14 cellular contexts compared by ENCODE assay signal in genomic region chr18:23479829-23480505, GRCh38. TPM values are rescaled to one million over a fixed set of nuclear protein-coding genes. Genes with fewer than 3 reads are reported as not detected.
DNase-seq lines count a peak whose midpoint lies in the region; ATAC-seq and TF ChIP-seq lines count a peak whose summit lies in the region.
"Had no signal": no experiment of that assay in that cellular context is flagged by ENCODE, and none has a peak within 500 bp of the region (broad histone marks: within the 10 kb centered on the region; RNA-seq: fewer than 3 reads in every experiment).

No MANE protein-coding gene starts in this region.

- DNase-seq in SKM-1 (lab: John Stamatoyannopoulos, UW; ENCODE audit: unreplicated experiment) (peak; percentile 53), pons (ENCODE audit: low spot score) (peak; percentile 56), nucleus accumbens (lab: John Stamatoyannopoulos, UW) (no peak), body of pancreas (no peak), thyroid gland (no peak)
- DNase-seq: amygdala, dermis blood vessel endothelial cell, left ventricle myocardium superior, NCI-H2029, NCI-H774, right lobe of liver had no signal

- no peak for TF ChIP-seq POLR2A in GM18505 (IDR thresholded peaks at IDR 0.05; ENCODE audit: borderline replicate concordance, extremely low read depth, insufficient read depth, insufficient read length)
- no peak for TF ChIP-seq POLR2A in body of pancreas (IDR thresholded peaks at IDR 0.05)
- no peak for TF ChIP-seq POLR2A in thyroid gland (IDR thresholded peaks at IDR 0.05)

- TF ChIP-seq CTCF in body of pancreas (IDR thresholded peaks at IDR 0.05), result no peak
- no peak for TF ChIP-seq CTCF in thyroid gland (IDR thresholded peaks at IDR 0.05)

- H3K27ac ChIP-seq in body of pancreas (no peak overlapping the region), thyroid gland (no peak overlapping the region)
- H3K27ac ChIP-seq: right lobe of liver had no signal

- no peaks in the 10 kb centered on the region for H3K9me3 ChIP-seq in body of pancreas
- no peaks in the 10 kb centered on the region for H3K9me3 ChIP-seq in thyroid gland
- H3K9me3 ChIP-seq: right lobe of liver had no signal

- H3K4me3 ChIP-seq in body of pancreas (no peak overlapping the region), thyroid gland (replicated peaks in 1 of 3) (no peak overlapping the region)
- H3K4me3 ChIP-seq: K562, right lobe of liver had no signal

- H3K4me1 ChIP-seq in body of pancreas (no peaks in the 10 kb centered on the region), thyroid gland (no peaks in the 10 kb centered on the region)
- H3K4me1 ChIP-seq: right lobe of liver had no signal

- H3K36me3 ChIP-seq in body of pancreas (replicated peaks in 1 of 2; ENCODE audit: insufficient read depth in 1 of 2, low read depth in 2 of 2) (peaks cover 22 to 42% of the 10 kb centered on the region in 2 donors), thyroid gland (peaks cover 57 to 63% of the 10 kb centered on the region in 2 donors)

- ATAC-seq in GM18505 (IDR thresholded peaks at IDR 0.05; ENCODE audit: unreplicated experiment) (peak; percentile 57), HG03469 (IDR thresholded peaks at IDR 0.05; ENCODE audit: unreplicated experiment) (peak; percentile 40), body of pancreas (no peak)
- ATAC-seq: K562, left ventricle myocardium superior had no signal

- WGBS in body of pancreas, 2 donors, result 71 to 88% methylated on average over 3 of the region's 3 CpGs
- WGBS in thyroid gland, 2 donors, result 87 to 91% methylated on average over 3 of the region's 3 CpGs

- intact Hi-C loops in body of pancreas (cut with DNase I), result no loop called here
- intact Hi-C loops in thyroid gland (cut with DNase I), result no loop called here

- H3K27me3 ChIP-seq in body of pancreas (no peaks in the 10 kb centered on the region), thyroid gland (no peaks in the 10 kb centered on the region)
- H3K27me3 ChIP-seq: right lobe of liver had no signal

RNA-seq across cellular contexts. Expression of gene RMC1, which starts 23.3 kb away (rescaled TPM):
- total RNA-seq in body of pancreas (10 to 100 TPM in 1 of 2 donors, 1 to 10 TPM in 1; 9.9 to 15.5 TPM), thyroid gland (10 to 100 TPM; 18.1 to 25.1 (median 21.7) TPM)

RNA-seq across cellular contexts. Expression of gene RIOK3, which starts 26.9 kb away (rescaled TPM):
- 10 to 100 TPM; 57.3 to 60.6 TPM for total RNA-seq in body of pancreas
- 10 to 100 TPM; 51.2 to 85.7 (median 63.6) TPM for total RNA-seq in thyroid gland

Comparison
In these comparisons a context has a peak if more than half of its experiments do, and no peak if none do; other contexts are left out.
1. DNase-seq: peak in SKM-1 (single experiment) and pons (single experiment); none in nucleus accumbens (0 of 56), body of pancreas (0 of 4) and thyroid gland (0 of 2).